In genomic region chr2:234550511-234551107, GRCh38 we compare ENCODE assay signal across 9 cellular contexts. TPM values are rescaled to one million over a fixed set of nuclear protein-coding genes. Genes with fewer than 3 reads are reported as not detected.
DNase-seq lines count a peak whose midpoint lies in the region; TF ChIP-seq lines count a peak whose summit lies in the region.
"Had no signal": no experiment of that assay in that cellular context is flagged by ENCODE, and none has a peak within 500 bp of the region (broad histone marks: within the 10 kb centered on the region; RNA-seq: fewer than 3 reads in every experiment).

No MANE protein-coding gene starts in this region.

- H3K79me2 ChIP-seq in mammary epithelial cell (ENCODE audit: insufficient read depth, low read length): no peaks in the 10 kb centered on the region

- TF ChIP-seq CTCF in Caco-2 (IDR thresholded peaks at IDR 0.05; ENCODE audit: insufficient read depth in 1 of 2, low read depth in 1 of 2, low read length in 1 of 2, severe bottlenecking in 1 of 2, unreplicated experiment in 1 of 2): peak; percentile 78
- TF ChIP-seq CTCF in HFF-Myc (IDR thresholded peaks at IDR 0.05; ENCODE audit: low read depth, low read length, missing control alignments): peak; percentile 95
- TF ChIP-seq CTCF in WI38 (IDR thresholded peaks at IDR 0.05; ENCODE audit: low read depth, low read length): peak; percentile 85
- peak; percentile 90 to 96 for TF ChIP-seq CTCF in mammary epithelial cell (conservative IDR thresholded peaks at IDR 0.05 in 1 of 2, IDR thresholded peaks at IDR 0.05 in 1 of 2; ENCODE audit: extremely low read depth in 1 of 2, insufficient read depth in 1 of 2, low read depth in 1 of 2, low read length in 2 of 2)

- peaks cover 2% of the 10 kb centered on the region for H3K27me3 Mint-ChIP-seq in Caco-2 (ENCODE audit: insufficient read depth, unreplicated experiment)

- no peak overlapping the region for H3K4me3 Mint-ChIP-seq in Caco-2 (ENCODE audit: unreplicated experiment)
- H3K4me3 Mint-ChIP-seq: T-helper 1 cell treated with Interleukin-12 subunit alpha and Interleukin-12 subunit beta and Interleukin-4 antibody, amounts not matched to agents 30 μg/mL and 1 μg/mL, for 36 hours had no signal

- H3K9me3 ChIP-seq in Caco-2: no peaks in the 10 kb centered on the region
- no peaks in the 10 kb centered on the region for H3K9me3 ChIP-seq in mammary epithelial cell (replicated peaks; ENCODE audit: insufficient read depth, low read length)

- intact Hi-C loops in Caco-2 (cut with micrococcal nuclease; ENCODE audit: unreplicated experiment) (loop anchor here (1.0 to 5.0 kb wide), 3 partner anchors 507 to 567 kb away; no protein-coding TSS in a partner anchor), mammary epithelial cell (cut with micrococcal nuclease) (loop anchor here (1.0 to 2.0 kb wide), 5 partner anchors 400 to 1044 kb away; no protein-coding TSS in a partner anchor)

- H3K36me3 ChIP-seq in Caco-2 (ENCODE audit: control insufficient read depth, insufficient read depth, low read length): no peaks in the 10 kb centered on the region
- H3K36me3 ChIP-seq in mammary epithelial cell (ENCODE audit: insufficient read depth, low read length): no peaks in the 10 kb centered on the region

- no peaks in the 10 kb centered on the region for H4K20me1 ChIP-seq in mammary epithelial cell (ENCODE audit: insufficient read depth, low read length)

- POLR2A ChIA-PET in Caco-2 (lab: Charles Lee): no interaction called here

- peaks cover 10% of the 10 kb centered on the region for H3K9me3 Mint-ChIP-seq in Caco-2 (ENCODE audit: unreplicated experiment)

- CTCF ChIA-PET in Caco-2 (lab: Charles Lee): interaction anchor here (0.8 kb wide), 1 partner anchor 566 kb away, joined by 3 read pairs; no protein-coding TSS in a partner anchor
- CTCF ChIA-PET in mammary epithelial cell (lab: Charles Lee; ENCODE audit: low non-redundant PET): no interaction called here

- DNase-seq in Caco-2 (peak; percentile 55 to 66), HFF-Myc (ENCODE audit: extremely low read depth, low read depth) (peak; percentile 33), NCI-H2171 treated with DMSO at 0.1 percent for 48 hours (lab: John Stamatoyannopoulos, UW) (peak; percentile 65), mammary epithelial cell (peak; percentile 62), islet precursor cell (peak; percentile 88), OCI-M2 (lab: John Stamatoyannopoulos, UW; ENCODE audit: unreplicated experiment) (no peak)
- peak; percentile 50 to 61 for DNase-seq in stimulated activated CD4-positive, alpha-beta T cell treated with anti-CD3 and anti-CD28 coated beads, Interleukin-2, amount 100 ng/mL, for 24 hours

- H3K27ac Mint-ChIP-seq in Caco-2 (ENCODE audit: unreplicated experiment): no peak overlapping the region
- H3K27ac Mint-ChIP-seq: T-helper 1 cell treated with Interleukin-12 subunit alpha and Interleukin-12 subunit beta and Interleukin-4 antibody, amounts not matched to agents 30 μg/mL and 1 μg/mL, for 36 hours had no signal

- peak overlapping the region; percentile 6 for H3K4me2 ChIP-seq in mammary epithelial cell (ENCODE audit: insufficient read depth, low read depth, low read length)

- dilution Hi-C loops in mammary epithelial cell (cut with HindIII; ENCODE audit: low sequenced_read_pairs): loop anchor here (5.0 kb wide), 1 partner anchor 567 kb away; no protein-coding TSS in a partner anchor

- in situ Hi-C loops in mammary epithelial cell (cut with MboI; ENCODE audit: low sequenced_read_pairs in 2 of 2): loop anchor here (5.0 kb wide), 3 partner anchors 402 to 562 kb away; partner anchors contain the start of gene SH3BP4 (in 1 of the 2)

- no peak overlapping the region for H3K27ac ChIP-seq in mammary epithelial cell (ENCODE audit: insufficient read depth, low read depth, low read length)

- no TSS peak for BruUV-seq in Caco-2 (replicated peaks; lab: Mats Ljungman, UMichigan)
- BruUV-seq in mammary epithelial cell (replicated peaks; lab: Mats Ljungman, UMichigan): no TSS peak

- H3K4me1 ChIP-seq in Caco-2: no peaks in the 10 kb centered on the region
- H3K4me1 ChIP-seq in mammary epithelial cell (ENCODE audit: insufficient read depth, low read length): peaks cover 5% of the 10 kb centered on the region

- H3K4me1 Mint-ChIP-seq in Caco-2 (ENCODE audit: low read depth, unreplicated experiment): peaks cover 4% of the 10 kb centered on the region

- WGBS in mammary epithelial cell (ENCODE audit: low coverage, missing lambda C conversion rate): 22% methylated on average over 18 of the region's 18 CpGs

- H3K27me3 ChIP-seq in Caco-2 (replicated peaks; ENCODE audit: control insufficient read depth, insufficient read depth, low read length) (no peaks in the 10 kb centered on the region), mammary epithelial cell (ENCODE audit: insufficient read depth, low read length) (no peaks in the 10 kb centered on the region)

- H3K36me3 Mint-ChIP-seq in Caco-2 (ENCODE audit: insufficient read depth, unreplicated experiment): no peaks in the 10 kb centered on the region

- H3K9ac ChIP-seq in mammary epithelial cell (ENCODE audit: insufficient read depth, low read length): no peak overlapping the region

- H3K4me3 ChIP-seq in Caco-2 (ENCODE audit: low read depth, low read length): no peak overlapping the region
- H3K4me3 ChIP-seq in HFF-Myc (replicated peaks; ENCODE audit: low read depth, low read length): no peak overlapping the region
- no peak overlapping the region for H3K4me3 ChIP-seq in WI38 (ENCODE audit: low read depth, low read length)
- no peak overlapping the region for H3K4me3 ChIP-seq in mammary epithelial cell (replicated peaks in 1 of 3; ENCODE audit: insufficient read depth in 1 of 3, low read depth in 2 of 3, low read length in 3 of 3)

- H2AFZ ChIP-seq in mammary epithelial cell (ENCODE audit: low read depth, low read length): no peak overlapping the region

RNA-seq across cellular contexts. Expression of gene ARL4C, which starts 53.7 kb away (rescaled TPM):
- total RNA-seq in Caco-2 (2022) (76.0 and 81.2 TPM in 2 replicates), mammary epithelial cell (10 to 100 TPM; 94.2 to 98.9 TPM)
- polyA plus RNA-seq in mammary epithelial cell: 64.9 TPM
- polyA minus RNA-seq in mammary epithelial cell: 59.3 TPM
